In the genomic region with DNA sequence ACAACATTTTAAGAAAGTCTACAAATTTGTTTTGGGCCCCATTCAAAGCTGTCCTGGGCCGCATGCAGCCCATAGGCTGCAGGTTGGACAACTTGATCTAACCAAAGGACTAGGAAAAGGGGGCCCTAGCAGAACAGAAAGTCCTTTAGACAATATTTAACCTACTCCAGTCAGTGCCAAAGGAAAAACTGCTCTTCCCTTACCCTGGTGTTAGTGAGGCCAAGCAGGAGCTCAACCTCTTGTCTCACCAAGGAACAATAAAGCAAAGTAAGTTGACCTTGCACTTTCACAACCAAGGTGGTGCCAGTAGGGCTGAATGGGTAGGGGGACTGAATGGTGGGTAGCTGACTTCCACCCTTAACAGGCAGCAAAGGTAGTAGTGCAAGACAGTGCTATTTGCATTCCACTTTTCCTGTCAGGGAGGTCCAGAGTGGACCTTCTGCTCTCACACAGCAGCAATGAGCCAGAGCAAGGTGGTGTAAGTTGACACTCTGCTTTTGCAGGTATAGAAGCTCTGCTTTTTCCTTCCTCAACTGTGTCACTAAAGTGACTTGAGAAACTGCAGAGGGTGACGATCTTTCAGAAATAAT, we compare ENCODE assay signal across 1 cellular context.
TF ChIP-seq lines count a peak whose summit lies in the region.

No MANE protein-coding gene starts in this region.

TF ChIP-seq in HepG2, 621 proteins besides CTCF, POLR2A, EP300 and RAD21 (continued from another document and continues in another):
- TF ChIP-seq, protein P1, sequence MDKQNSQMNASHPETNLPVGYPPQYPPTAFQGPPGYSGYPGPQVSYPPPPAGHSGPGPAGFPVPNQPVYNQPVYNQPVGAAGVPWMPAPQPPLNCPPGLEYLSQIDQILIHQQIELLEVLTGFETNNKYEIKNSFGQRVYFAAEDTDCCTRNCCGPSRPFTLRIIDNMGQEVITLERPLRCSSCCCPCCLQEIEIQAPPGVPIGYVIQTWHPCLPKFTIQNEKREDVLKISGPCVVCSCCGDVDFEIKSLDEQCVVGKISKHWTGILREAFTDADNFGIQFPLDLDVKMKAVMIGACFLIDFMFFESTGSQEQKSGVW (CRISPR knock-in tag; IDR thresholded peaks at IDR 0.05; ENCODE audit: borderline replicate concordance) = no peak
- no peak for TF ChIP-seq JARID2 (CRISPR knock-in tag; IDR thresholded peaks at IDR 0.05; ENCODE audit: insufficient replicate concordance)
- TF ChIP-seq, protein P2, sequence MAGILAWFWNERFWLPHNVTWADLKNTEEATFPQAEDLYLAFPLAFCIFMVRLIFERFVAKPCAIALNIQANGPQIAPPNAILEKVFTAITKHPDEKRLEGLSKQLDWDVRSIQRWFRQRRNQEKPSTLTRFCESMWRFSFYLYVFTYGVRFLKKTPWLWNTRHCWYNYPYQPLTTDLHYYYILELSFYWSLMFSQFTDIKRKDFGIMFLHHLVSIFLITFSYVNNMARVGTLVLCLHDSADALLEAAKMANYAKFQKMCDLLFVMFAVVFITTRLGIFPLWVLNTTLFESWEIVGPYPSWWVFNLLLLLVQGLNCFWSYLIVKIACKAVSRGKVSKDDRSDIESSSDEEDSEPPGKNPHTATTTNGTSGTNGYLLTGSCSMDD (CRISPR knock-in tag; IDR thresholded peaks at IDR 0.05) = no peak
- TF ChIP-seq DR1 (CRISPR knock-in tag; IDR thresholded peaks at IDR 0.05) = no peak
- TF ChIP-seq, protein P3, sequence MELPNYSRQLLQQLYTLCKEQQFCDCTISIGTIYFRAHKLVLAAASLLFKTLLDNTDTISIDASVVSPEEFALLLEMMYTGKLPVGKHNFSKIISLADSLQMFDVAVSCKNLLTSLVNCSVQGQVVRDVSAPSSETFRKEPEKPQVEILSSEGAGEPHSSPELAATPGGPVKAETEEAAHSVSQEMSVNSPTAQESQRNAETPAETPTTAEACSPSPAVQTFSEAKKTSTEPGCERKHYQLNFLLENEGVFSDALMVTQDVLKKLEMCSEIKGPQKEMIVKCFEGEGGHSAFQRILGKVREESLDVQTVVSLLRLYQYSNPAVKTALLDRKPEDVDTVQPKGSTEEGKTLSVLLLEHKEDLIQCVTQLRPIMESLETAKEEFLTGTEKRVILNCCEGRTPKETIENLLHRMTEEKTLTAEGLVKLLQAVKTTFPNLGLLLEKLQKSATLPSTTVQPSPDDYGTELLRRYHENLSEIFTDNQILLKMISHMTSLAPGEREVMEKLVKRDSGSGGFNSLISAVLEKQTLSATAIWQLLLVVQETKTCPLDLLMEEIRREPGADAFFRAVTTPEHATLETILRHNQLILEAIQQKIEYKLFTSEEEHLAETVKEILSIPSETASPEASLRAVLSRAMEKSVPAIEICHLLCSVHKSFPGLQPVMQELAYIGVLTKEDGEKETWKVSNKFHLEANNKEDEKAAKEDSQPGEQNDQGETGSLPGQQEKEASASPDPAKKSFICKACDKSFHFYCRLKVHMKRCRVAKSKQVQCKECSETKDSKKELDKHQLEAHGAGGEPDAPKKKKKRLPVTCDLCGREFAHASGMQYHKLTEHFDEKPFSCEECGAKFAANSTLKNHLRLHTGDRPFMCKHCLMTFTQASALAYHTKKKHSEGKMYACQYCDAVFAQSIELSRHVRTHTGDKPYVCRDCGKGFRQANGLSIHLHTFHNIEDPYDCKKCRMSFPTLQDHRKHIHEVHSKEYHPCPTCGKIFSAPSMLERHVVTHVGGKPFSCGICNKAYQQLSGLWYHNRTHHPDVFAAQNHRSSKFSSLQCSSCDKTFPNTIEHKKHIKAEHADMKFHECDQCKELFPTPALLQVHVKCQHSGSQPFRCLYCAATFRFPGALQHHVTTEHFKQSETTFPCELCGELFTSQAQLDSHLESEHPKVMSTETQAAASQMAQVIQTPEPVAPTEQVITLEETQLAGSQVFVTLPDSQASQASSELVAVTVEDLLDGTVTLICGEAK (IDR thresholded peaks at IDR 0.05) = no peak
- TF ChIP-seq, protein P3 (CRISPR knock-in tag; IDR thresholded peaks at IDR 0.05) = 0 out of 2 replicates have a peak, but pooled peaks have one; percentile 48
- no peak for TF ChIP-seq ZNF101 (CRISPR knock-in tag; IDR thresholded peaks at IDR 0.05; ENCODE audit: borderline replicate concordance, low read depth)
- TF ChIP-seq SRF (IDR thresholded peaks at IDR 0.05; ENCODE audit: low read depth, low read length) = no peak
- no peak for TF ChIP-seq SIX4 (CRISPR knock-in tag; IDR thresholded peaks at IDR 0.05)
- peak; percentile 31 to 36; a peak in 2 of 4 replicates for TF ChIP-seq MAFK (conservative IDR thresholded peaks at IDR 0.05 in 1 of 2, IDR thresholded peaks at IDR 0.05 in 1 of 2; ENCODE audit: low read length in 2 of 2)
- TF ChIP-seq STAT5B (CRISPR knock-in tag; IDR thresholded peaks at IDR 0.05) = no peak
- TF ChIP-seq, protein P4, sequence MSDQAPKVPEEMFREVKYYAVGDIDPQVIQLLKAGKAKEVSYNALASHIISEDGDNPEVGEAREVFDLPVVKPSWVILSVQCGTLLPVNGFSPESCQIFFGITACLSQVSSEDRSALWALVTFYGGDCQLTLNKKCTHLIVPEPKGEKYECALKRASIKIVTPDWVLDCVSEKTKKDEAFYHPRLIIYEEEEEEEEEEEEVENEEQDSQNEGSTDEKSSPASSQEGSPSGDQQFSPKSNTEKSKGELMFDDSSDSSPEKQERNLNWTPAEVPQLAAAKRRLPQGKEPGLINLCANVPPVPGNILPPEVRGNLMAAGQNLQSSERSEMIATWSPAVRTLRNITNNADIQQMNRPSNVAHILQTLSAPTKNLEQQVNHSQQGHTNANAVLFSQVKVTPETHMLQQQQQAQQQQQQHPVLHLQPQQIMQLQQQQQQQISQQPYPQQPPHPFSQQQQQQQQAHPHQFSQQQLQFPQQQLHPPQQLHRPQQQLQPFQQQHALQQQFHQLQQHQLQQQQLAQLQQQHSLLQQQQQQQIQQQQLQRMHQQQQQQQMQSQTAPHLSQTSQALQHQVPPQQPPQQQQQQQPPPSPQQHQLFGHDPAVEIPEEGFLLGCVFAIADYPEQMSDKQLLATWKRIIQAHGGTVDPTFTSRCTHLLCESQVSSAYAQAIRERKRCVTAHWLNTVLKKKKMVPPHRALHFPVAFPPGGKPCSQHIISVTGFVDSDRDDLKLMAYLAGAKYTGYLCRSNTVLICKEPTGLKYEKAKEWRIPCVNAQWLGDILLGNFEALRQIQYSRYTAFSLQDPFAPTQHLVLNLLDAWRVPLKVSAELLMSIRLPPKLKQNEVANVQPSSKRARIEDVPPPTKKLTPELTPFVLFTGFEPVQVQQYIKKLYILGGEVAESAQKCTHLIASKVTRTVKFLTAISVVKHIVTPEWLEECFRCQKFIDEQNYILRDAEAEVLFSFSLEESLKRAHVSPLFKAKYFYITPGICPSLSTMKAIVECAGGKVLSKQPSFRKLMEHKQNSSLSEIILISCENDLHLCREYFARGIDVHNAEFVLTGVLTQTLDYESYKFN (CRISPR knock-in tag; conservative IDR thresholded peaks at IDR 0.05) = peak; percentile 62
- TF ChIP-seq ZSCAN9 (CRISPR knock-in tag; IDR thresholded peaks at IDR 0.05; ENCODE audit: borderline replicate concordance) = no peak
- no peak for TF ChIP-seq FUBP1 (CRISPR knock-in tag; IDR thresholded peaks at IDR 0.05; ENCODE audit: borderline replicate concordance)
- TF ChIP-seq ZNF841 (CRISPR knock-in tag; IDR thresholded peaks at IDR 0.05; ENCODE audit: borderline replicate concordance) = no peak
- TF ChIP-seq GATAD2A (CRISPR knock-in tag; IDR thresholded peaks at IDR 0.05) = peak; percentile 30; the same call in 1 of the 2 replicates
- no peak for TF ChIP-seq ATF7 (IDR thresholded peaks at IDR 0.05)
- no peak for TF ChIP-seq ATF7 (CRISPR knock-in tag; IDR thresholded peaks at IDR 0.05)
- TF ChIP-seq ZFP36L2 (CRISPR knock-in tag; IDR thresholded peaks at IDR 0.05) = no peak
- no peak for TF ChIP-seq TMF1 (CRISPR knock-in tag; IDR thresholded peaks at IDR 0.05; ENCODE audit: low read depth)
- TF ChIP-seq DBP (CRISPR knock-in tag; IDR thresholded peaks at IDR 0.05; ENCODE audit: not compliant biosample characterization) = no peak
- no peak for TF ChIP-seq USF2 (IDR thresholded peaks at IDR 0.05; ENCODE audit: low read depth, low read length)
- TF ChIP-seq USF2 (CRISPR knock-in tag; IDR thresholded peaks at IDR 0.05; ENCODE audit: borderline replicate concordance) = no peak
- TF ChIP-seq HNRNPH1 (optimal IDR thresholded peaks at IDR 0.05; ENCODE audit: low read depth, low read length) = no peak
- TF ChIP-seq ZNF883 (CRISPR knock-in tag; IDR thresholded peaks at IDR 0.05; ENCODE audit: not compliant biosample characterization) = no peak
- TF ChIP-seq ZNF737 (CRISPR knock-in tag; IDR thresholded peaks at IDR 0.05; ENCODE audit: borderline replicate concordance) = peak; percentile 48; the same call in 1 of the 2 replicates
- TF ChIP-seq, protein P5, sequence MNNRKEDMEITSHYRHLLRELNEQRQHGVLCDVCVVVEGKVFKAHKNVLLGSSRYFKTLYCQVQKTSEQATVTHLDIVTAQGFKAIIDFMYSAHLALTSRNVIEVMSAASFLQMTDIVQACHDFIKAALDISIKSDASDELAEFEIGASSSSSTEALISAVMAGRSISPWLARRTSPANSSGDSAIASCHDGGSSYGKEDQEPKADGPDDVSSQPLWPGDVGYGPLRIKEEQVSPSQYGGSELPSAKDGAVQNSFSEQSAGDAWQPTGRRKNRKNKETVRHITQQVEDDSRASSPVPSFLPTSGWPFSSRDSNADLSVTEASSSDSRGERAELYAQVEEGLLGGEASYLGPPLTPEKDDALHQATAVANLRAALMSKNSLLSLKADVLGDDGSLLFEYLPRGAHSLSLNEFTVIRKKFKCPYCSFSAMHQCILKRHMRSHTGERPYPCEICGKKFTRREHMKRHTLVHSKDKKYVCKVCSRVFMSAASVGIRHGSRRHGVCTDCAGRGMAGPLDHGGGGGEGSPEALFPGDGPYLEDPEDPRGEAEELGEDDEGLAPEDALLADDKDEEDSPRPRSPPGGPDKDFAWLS (CRISPR knock-in tag; IDR thresholded peaks at IDR 0.05; ENCODE audit: borderline replicate concordance) = no peak
- no peak for TF ChIP-seq XRCC5 (optimal IDR thresholded peaks at IDR 0.05; ENCODE audit: low read length)
- TF ChIP-seq EZH2 (conservative IDR thresholded peaks at IDR 0.05; ENCODE audit: low read depth, low read length) = no peak
